9 cellular contexts compared by ENCODE assay signal in the genomic region with DNA sequence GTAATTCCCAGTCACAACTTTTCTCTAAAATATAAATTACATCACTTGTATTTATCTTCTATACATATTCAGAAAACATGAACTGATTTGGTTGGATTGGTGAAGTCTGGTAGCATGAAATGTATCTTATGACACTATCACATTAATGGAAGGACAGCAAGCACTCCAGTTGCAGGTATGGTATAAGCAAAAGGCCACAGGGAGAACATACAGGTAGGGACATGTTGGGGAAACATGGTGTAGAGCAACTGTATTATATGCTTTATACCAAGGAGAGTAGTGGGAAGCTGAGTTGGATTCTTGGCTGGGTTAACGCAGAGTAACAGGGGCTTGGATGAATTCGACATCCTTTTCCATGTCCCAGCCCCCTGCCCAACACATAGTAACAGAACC. TPM values are rescaled to one million over a fixed set of nuclear protein-coding genes. Genes with fewer than 3 reads are reported as not detected.
DNase-seq lines count a peak whose midpoint lies in the region; ATAC-seq and TF ChIP-seq lines count a peak whose summit lies in the region.
"Had no signal": no experiment of that assay in that cellular context is flagged by ENCODE, and none has a peak within 500 bp of the region (broad histone marks: within the 10 kb centered on the region; RNA-seq: fewer than 3 reads in every experiment).

No MANE protein-coding gene starts in this region.

- no peak for ATAC-seq in natural killer cell
- ATAC-seq in HG03520 (IDR thresholded peaks at IDR 0.05; ENCODE audit: unreplicated experiment): no peak
- ATAC-seq: PC-3 had no signal

- intact Hi-C loops in A673 (cut with micrococcal nuclease; ENCODE audit: unreplicated experiment) (no loop called here), ascending aorta (cut with DNase I) (loop anchor here (1.0 to 2.0 kb wide), 2 partner anchors 9 to 30 kb away; a partner anchor contains a TSS), natural killer cell (cut with micrococcal nuclease) (loop anchor here (5.0 kb wide), 1 partner anchor 35 kb away; no protein-coding TSS in a partner anchor)

- CTCF ChIA-PET in A673 (lab: Charles Lee) (interaction anchor here (1.2 kb wide), 1 partner anchor 17 kb away, joined by 5 read pairs; no protein-coding TSS in a partner anchor), HEK293 (lab: Yijun Ruan, JAX) (interaction anchor here (0.6 to 4.9 kb wide), 5 partner anchors 10 to 108 kb away, joined by 3 to 55 read pairs (median 6); a partner anchor contains a TSS)

- H3K9me3 ChIP-seq in A673 (ENCODE audit: low read depth, low read length, poor library complexity, severe bottlenecking) (no peaks in the 10 kb centered on the region), HEK293 (ENCODE audit: control insufficient read depth, insufficient read depth, low read depth, low read length) (no peaks in the 10 kb centered on the region), ascending aorta (no peaks in the 10 kb centered on the region)

- H3K4me1 Mint-ChIP-seq in natural killer cell: peaks cover 25 to 30% of the 10 kb centered on the region in 2 donors

- H3K27me3 ChIP-seq in A673 (replicated peaks; ENCODE audit: insufficient read depth, low read depth, low read length, poor library complexity): no peaks in the 10 kb centered on the region
- H3K27me3 ChIP-seq in ascending aorta: no peaks in the 10 kb centered on the region

- H3K27me3 Mint-ChIP-seq in natural killer cell (ENCODE audit: low read depth in 2 of 2): no peaks in the 10 kb centered on the region

- H3K4me1 ChIP-seq in A673 (ENCODE audit: insufficient read depth, low read length, poor library complexity, severe bottlenecking): peaks cover 11% of the 10 kb centered on the region
- H3K4me1 ChIP-seq in HEK293 (ENCODE audit: control insufficient read depth, insufficient read depth, low read length): no peaks in the 10 kb centered on the region; the same call in 1 of the 2 replicates
- H3K4me1 ChIP-seq in ascending aorta: peaks cover 4 to 18% of the 10 kb centered on the region in 2 donors

- no peaks in the 10 kb centered on the region for H3K36me3 Mint-ChIP-seq in natural killer cell

- POLR2A ChIA-PET in A673 (lab: Charles Lee; ENCODE audit: low non-redundant PET) (no interaction called here), HEK293 (lab: Yijun Ruan, JAX) (interaction anchor here (0.7 to 5.9 kb wide), 6 partner anchors 9 to 1173 kb away, joined by 5 to 138 read pairs (median 21); a partner anchor contains a TSS)

- H3K4me3 ChIP-seq in A673 (ENCODE audit: low read depth, low read length, poor library complexity, severe bottlenecking) (no peak overlapping the region), HEK293 (ENCODE audit: low read depth, low read length) (no peak overlapping the region), ascending aorta (no peak overlapping the region)

- peak overlapping the region; percentile 5 to 96 for H3K27ac Mint-ChIP-seq in natural killer cell

- peak overlapping the region; percentile 99 for H3K27ac ChIP-seq in A673 (ENCODE audit: low read depth, low read length, poor library complexity, severe bottlenecking)
- peak overlapping the region; percentile 48; the same call in 1 of the 2 replicates for H3K27ac ChIP-seq in HEK293 (ENCODE audit: extremely low read depth, low read depth, low read length)
- H3K27ac ChIP-seq in ascending aorta: peak overlapping the region; percentile 88 to 92

- H3K9me3 Mint-ChIP-seq in natural killer cell: no peaks in the 10 kb centered on the region

- BruUV-seq in A673 (replicated peaks; lab: Mats Ljungman, UMichigan): no TSS peak

- TF ChIP-seq CTCF in A673 (conservative IDR thresholded peaks at IDR 0.05; ENCODE audit: low read depth, low read length) (no peak), HEK293 (tag by site-specific recombination; IDR thresholded peaks at IDR 0.05) (no peak), ascending aorta (IDR thresholded peaks at IDR 0.05) (no peak), natural killer cell (IDR thresholded peaks at IDR 0.05) (no peak)

- no peak for DNase-seq in A673 (ENCODE audit: low spot score)
- DNase-seq in ascending aorta (ENCODE audit: low spot score in 2 of 2): no peak
- DNase-seq in natural killer cell: no peak
- no peak for DNase-seq in NCI-H2171 treated with DMSO at 0.1 percent for 48 hours (lab: John Stamatoyannopoulos, UW)
- DNase-seq in COLO668 (lab: John Stamatoyannopoulos, UW; ENCODE audit: unreplicated experiment): no peak
- DNase-seq in stimulated activated CD4-positive, alpha-beta T cell treated with anti-CD3 and anti-CD28 coated beads, Interleukin-4, amount 100 ng/mL, for 4 hours: no peak
- DNase-seq: PC-3 had no signal

- peak overlapping the region; percentile 2 for H3K4me3 Mint-ChIP-seq in natural killer cell

- H3K36me3 ChIP-seq in A673 (ENCODE audit: insufficient read depth, low read length, poor library complexity, severe bottlenecking) (peaks cover 38% of the 10 kb centered on the region), HEK293 (ENCODE audit: control insufficient read depth in 2 of 2, insufficient read depth in 1 of 2, low read length in 2 of 2) (peaks cover 16 to 31% of the 10 kb centered on the region in 2 experiments), ascending aorta (peaks cover 5 to 10% of the 10 kb centered on the region in 2 donors)

TF ChIP-seq in HEK293, 187 proteins besides CTCF, POLR2A, EP300 and RAD21:
- TF ChIP-seq ZNF214 (tag by site-specific recombination; IDR thresholded peaks at IDR 0.05; ENCODE audit: borderline replicate concordance) (no peak), ZNF600 (tag by site-specific recombination; IDR thresholded peaks at IDR 0.05) (no peak), ZNF292 (tag by site-specific recombination; IDR thresholded peaks at IDR 0.05; ENCODE audit: borderline replicate concordance, low read depth) (no peak), ZNF112 (tag by site-specific recombination; IDR thresholded peaks at IDR 0.05) (no peak), WT1 (tag by site-specific recombination; IDR thresholded peaks at IDR 0.05) (no peak), ZBTB20 (tag by site-specific recombination; IDR thresholded peaks at IDR 0.05) (peak; percentile 31; the same call in 1 of the 2 replicates)
- TF ChIP-seq, protein P1, sequence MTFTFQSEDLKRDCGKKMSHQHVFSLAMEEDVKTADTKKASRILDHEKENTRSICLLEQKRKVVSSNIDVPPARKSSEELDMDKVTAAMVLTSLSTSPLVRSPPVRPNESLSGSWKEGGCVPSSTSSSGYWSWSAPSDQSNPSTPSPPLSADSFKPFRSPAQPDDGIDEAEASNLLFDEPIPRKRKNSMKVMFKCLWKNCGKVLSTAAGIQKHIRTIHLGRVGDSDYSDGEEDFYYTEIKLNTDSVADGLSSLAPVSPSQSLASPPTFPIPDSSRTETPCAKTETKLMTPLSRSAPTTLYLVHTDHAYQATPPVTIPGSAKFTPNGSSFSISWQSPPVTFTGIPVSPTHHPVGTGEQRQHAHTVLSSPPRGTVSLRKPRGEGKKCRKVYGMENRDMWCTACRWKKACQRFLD (tag by site-specific recombination; IDR thresholded peaks at IDR 0.05): no peak
- TF ChIP-seq, protein P2, sequence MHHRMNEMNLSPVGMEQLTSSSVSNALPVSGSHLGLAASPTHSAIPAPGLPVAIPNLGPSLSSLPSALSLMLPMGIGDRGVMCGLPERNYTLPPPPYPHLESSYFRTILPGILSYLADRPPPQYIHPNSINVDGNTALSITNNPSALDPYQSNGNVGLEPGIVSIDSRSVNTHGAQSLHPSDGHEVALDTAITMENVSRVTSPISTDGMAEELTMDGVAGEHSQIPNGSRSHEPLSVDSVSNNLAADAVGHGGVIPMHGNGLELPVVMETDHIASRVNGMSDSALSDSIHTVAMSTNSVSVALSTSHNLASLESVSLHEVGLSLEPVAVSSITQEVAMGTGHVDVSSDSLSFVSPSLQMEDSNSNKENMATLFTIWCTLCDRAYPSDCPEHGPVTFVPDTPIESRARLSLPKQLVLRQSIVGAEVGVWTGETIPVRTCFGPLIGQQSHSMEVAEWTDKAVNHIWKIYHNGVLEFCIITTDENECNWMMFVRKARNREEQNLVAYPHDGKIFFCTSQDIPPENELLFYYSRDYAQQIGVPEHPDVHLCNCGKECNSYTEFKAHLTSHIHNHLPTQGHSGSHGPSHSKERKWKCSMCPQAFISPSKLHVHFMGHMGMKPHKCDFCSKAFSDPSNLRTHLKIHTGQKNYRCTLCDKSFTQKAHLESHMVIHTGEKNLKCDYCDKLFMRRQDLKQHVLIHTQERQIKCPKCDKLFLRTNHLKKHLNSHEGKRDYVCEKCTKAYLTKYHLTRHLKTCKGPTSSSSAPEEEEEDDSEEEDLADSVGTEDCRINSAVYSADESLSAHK (tag by site-specific recombination; IDR thresholded peaks at IDR 0.05): no peak

RNA-seq across cellular contexts. Expression of a gene that starts 1.4 kb away (rescaled TPM):
- total RNA-seq in A673 (2021) (233 and 247 TPM in 2 replicates), ascending aorta (48.3 TPM), natural killer cell (10 to 100 TPM; 45.2 to 58.6 (median 49.2) TPM)

RNA-seq across cellular contexts. Expression of a gene that starts 9.8 kb away (rescaled TPM):
- total RNA-seq in A673 (2021) (99.8 and 104 TPM in 2 replicates), ascending aorta (61.3 TPM), natural killer cell (10 to 100 TPM; 28.1 to 34.9 (median 29.2) TPM)

RNA-seq across cellular contexts. Expression of a gene that starts 18.1 kb away (rescaled TPM):
- total RNA-seq in A673 (2021) (1.1 and 1.4 TPM in 2 replicates), ascending aorta (not detected), natural killer cell (1 to 10 TPM; 2.0 to 4.5 (median 3.6) TPM)

RNA-seq across cellular contexts. Expression of a gene that starts 18.4 kb away (rescaled TPM):
- 113 and 129 TPM in 2 replicates for total RNA-seq in A673 (2021)
- total RNA-seq in ascending aorta: 288 TPM
- total RNA-seq in natural killer cell: 10 to 100 TPM; 24.4 to 34.6 (median 34.5) TPM

RNA-seq across cellular contexts. Expression of a gene that starts 19.9 kb away (rescaled TPM):
- 2.7 and 2.8 TPM in 2 replicates for total RNA-seq in A673 (2021)
- not detected for total RNA-seq in ascending aorta
- total RNA-seq in natural killer cell: 1 to 10 TPM; 2.4 to 4.7 (median 3.2) TPM

Comparison
In these comparisons a context has a peak if more than half of its experiments do, and no peak if none do; other contexts are left out.
1. H3K27ac ChIP-seq: peak in every context shown above with its lines; median percentile 99 in A673; 90 in ascending aorta; 48 in HEK293.